Comparison of ENCODE assay signal across 11 cellular contexts in the genomic region with DNA sequence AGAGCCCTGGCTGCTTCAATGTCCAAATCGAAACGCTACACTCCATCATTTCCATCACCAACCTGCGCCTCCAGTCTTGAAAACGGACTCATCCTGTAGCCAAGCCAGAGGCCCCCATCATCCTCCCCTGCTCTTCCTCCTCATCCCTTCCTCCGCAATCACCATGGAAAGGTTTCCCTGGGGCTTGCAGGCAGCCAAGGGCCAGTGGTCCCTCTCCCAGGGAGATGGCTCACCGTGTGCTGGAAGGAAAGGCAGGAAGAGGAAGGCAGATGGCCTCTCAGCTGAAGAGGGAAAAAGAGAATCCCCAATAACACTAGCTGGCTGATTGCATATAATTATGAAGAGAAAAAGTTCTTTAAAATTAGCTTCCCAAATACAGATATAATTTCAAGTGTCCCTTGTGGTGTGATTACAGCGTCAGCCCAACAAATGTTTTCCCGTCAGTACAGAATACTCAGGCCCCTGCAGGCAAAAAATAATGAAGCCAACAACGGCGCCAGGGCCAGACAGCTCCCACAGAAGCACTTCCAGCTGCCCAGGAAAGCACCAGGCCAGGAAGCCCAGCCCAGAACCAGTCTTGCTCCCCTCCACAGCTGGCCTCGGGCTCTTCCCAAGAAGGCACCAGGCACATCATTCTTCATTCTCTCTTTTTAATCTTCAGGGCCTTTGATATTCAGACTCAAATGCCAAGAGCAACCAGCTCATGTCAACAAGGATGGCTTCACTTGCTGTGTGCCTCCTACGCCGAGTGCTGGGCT. TPM values are rescaled to one million over a fixed set of nuclear protein-coding genes. Genes with fewer than 3 reads are reported as not detected.
DNase-seq lines count a peak whose midpoint lies in the region; ATAC-seq, FAIRE-seq and TF ChIP-seq lines count a peak whose summit lies in the region.
"Had no signal": no experiment of that assay in that cellular context is flagged by ENCODE, and none has a peak within 500 bp of the region (broad histone marks: within the 10 kb centered on the region; RNA-seq: fewer than 3 reads in every experiment).

No MANE protein-coding gene starts in this region.

- no peaks in the 10 kb centered on the region for H3K36me3 ChIP-seq in mammary epithelial cell (ENCODE audit: insufficient read depth, low read length)
- H3K36me3 ChIP-seq in tibial artery: no peaks in the 10 kb centered on the region
- no peaks in the 10 kb centered on the region for H3K36me3 ChIP-seq in small intestine (ENCODE audit: control insufficient read depth in 2 of 2, insufficient read depth in 2 of 2, low read length in 2 of 2)

- H3K4me1 ChIP-seq in mammary epithelial cell (ENCODE audit: insufficient read depth, low read length) (peaks cover 58% of the 10 kb centered on the region), tibial artery (peaks cover 0 to 65% (median 50%) of the 10 kb centered on the region in 4 donors), small intestine (ENCODE audit: control insufficient read depth in 2 of 2, insufficient read depth in 1 of 2, low read depth in 1 of 2, low read length in 1 of 2) (no peaks in the 10 kb centered on the region)

- peak overlapping the region; percentile 6 for H3K27ac ChIP-seq in mammary epithelial cell (ENCODE audit: insufficient read depth, low read depth, low read length)
- peak overlapping the region; percentile 46 to 55 for H3K27ac ChIP-seq in tibial artery
- no peak overlapping the region for H3K27ac ChIP-seq in small intestine (ENCODE audit: low read depth in 1 of 2, low read length in 1 of 2)

- H3K27me3 ChIP-seq in mammary epithelial cell (ENCODE audit: insufficient read depth, low read length) (no peaks in the 10 kb centered on the region), tibial artery (no peaks in the 10 kb centered on the region), small intestine (ENCODE audit: control insufficient read depth in 2 of 2, insufficient read depth in 2 of 2, low read length in 2 of 2) (no peaks in the 10 kb centered on the region)

- dilution Hi-C loops in mammary epithelial cell (cut with HindIII; ENCODE audit: low sequenced_read_pairs): loop anchor here (5.0 kb wide), 2 partner anchors 56 to 69 kb away; no protein-coding TSS in a partner anchor

- H3K4me2 ChIP-seq in mammary epithelial cell (ENCODE audit: insufficient read depth, low read depth, low read length): peak overlapping the region; percentile 31

- DNase-seq in NCI-H510A treated with DMSO at 0.1 percent for 48 hours (lab: John Stamatoyannopoulos, UW) (peak; percentile 35), NCI-H510A (lab: John Stamatoyannopoulos, UW) (no peak), mammary epithelial cell (no peak), inferior parietal cortex (ENCODE audit: extremely low spot score) (peak; percentile 44), tibial artery (no peak), GF-D8 (lab: John Stamatoyannopoulos, UW) (no peak), small intestine (no peak)
- DNase-seq: activated T-cell treated with anti-CD3 and anti-CD28 coated beads, Interleukin-2, amount 50 U/mL, for 72 hours; endodermal cell; stimulated activated CD4-positive, alpha-beta T cell treated with anti-CD3 and anti-CD28 coated beads, Interleukin-2, amount 100 ng/mL, for 24 hours had no signal

- FAIRE-seq in small intestine (lab: Jason Lieb, UNC): no peak

- TF ChIP-seq CTCF in mammary epithelial cell (conservative IDR thresholded peaks at IDR 0.05 in 1 of 2, IDR thresholded peaks at IDR 0.05 in 1 of 2; ENCODE audit: extremely low read depth in 1 of 2, insufficient read depth in 1 of 2, low read depth in 1 of 2, low read length in 2 of 2) (no peak), tibial artery (IDR thresholded peaks at IDR 0.05) (no peak)

- no peaks in the 10 kb centered on the region for H3K9me3 ChIP-seq in mammary epithelial cell (replicated peaks; ENCODE audit: insufficient read depth, low read length)
- no peaks in the 10 kb centered on the region for H3K9me3 ChIP-seq in tibial artery
- H3K9me3 ChIP-seq in small intestine (ENCODE audit: control insufficient read depth, low read depth): no peaks in the 10 kb centered on the region

- H2AFZ ChIP-seq in mammary epithelial cell (ENCODE audit: low read depth, low read length): no peak overlapping the region

- BruUV-seq in mammary epithelial cell (replicated peaks; lab: Mats Ljungman, UMichigan): no TSS peak

- WGBS in mammary epithelial cell (ENCODE audit: low coverage, missing lambda C conversion rate): 45% methylated on average over 12 of the region's 13 CpGs
- 76 to 86% (median 85%) methylated on average over 13 of the region's 13 CpGs for WGBS in small intestine, 3 donors

- in situ Hi-C loops in mammary epithelial cell (cut with MboI; ENCODE audit: low sequenced_read_pairs in 2 of 2): no loop called here

- H3K79me2 ChIP-seq in mammary epithelial cell (ENCODE audit: insufficient read depth, low read length): peaks cover 100% of the 10 kb centered on the region

- no peaks in the 10 kb centered on the region for H4K20me1 ChIP-seq in mammary epithelial cell (ENCODE audit: insufficient read depth, low read length)

- intact Hi-C loops in mammary epithelial cell (cut with micrococcal nuclease): no loop called here
- intact Hi-C loops in tibial artery (cut with DNase I; ENCODE audit: low total_unique reads): no loop called here

- CTCF ChIA-PET in mammary epithelial cell (lab: Charles Lee; ENCODE audit: low non-redundant PET): no interaction called here

- no peak for ATAC-seq in esophagus mucosa
- ATAC-seq: activated T-cell treated with anti-CD3 and anti-CD28 coated beads, Interleukin-2, amount 50 U/mL, for 72 hours had no signal

- H3K4me3 ChIP-seq in mammary epithelial cell (replicated peaks in 1 of 3; ENCODE audit: insufficient read depth in 1 of 3, low read depth in 2 of 3, low read length in 3 of 3) (no peak overlapping the region), tibial artery (no peak overlapping the region), small intestine (ENCODE audit: low read depth in 1 of 2, low read length in 2 of 2) (no peak overlapping the region)

- no peak overlapping the region for H3K9ac ChIP-seq in mammary epithelial cell (ENCODE audit: insufficient read depth, low read length)

RNA-seq across cellular contexts. Expression of a gene that starts 24.7 kb away (rescaled TPM):
- total RNA-seq in mammary epithelial cell (100 to 1,000 TPM in 1 of 2 donors, 10 to 100 TPM in 1; 38.8 to 104 TPM), esophagus mucosa (22.1 TPM)
- polyA plus RNA-seq in mammary epithelial cell (80.2 TPM), small intestine (100 to 1,000 TPM in 2 of 3 donors, 10 to 100 TPM in 1; 98.8 to 153 (median 124) TPM)
- polyA minus RNA-seq in mammary epithelial cell: 163 TPM

Comparison
In these comparisons a context has a peak if more than half of its experiments do, and no peak if none do; other contexts are left out.
1. DNase-seq: peak in NCI-H510A treated with DMSO at 0.1 percent for 48 hours (single experiment) and inferior parietal cortex (single experiment); none in NCI-H510A (single experiment), mammary epithelial cell (single experiment), tibial artery (0 of 2), GF-D8 (single experiment) and small intestine (single experiment).
2. H3K27ac ChIP-seq: peak in mammary epithelial cell (single experiment) and tibial artery (2 of 2); none in small intestine (0 of 2).